In the genomic region with DNA sequence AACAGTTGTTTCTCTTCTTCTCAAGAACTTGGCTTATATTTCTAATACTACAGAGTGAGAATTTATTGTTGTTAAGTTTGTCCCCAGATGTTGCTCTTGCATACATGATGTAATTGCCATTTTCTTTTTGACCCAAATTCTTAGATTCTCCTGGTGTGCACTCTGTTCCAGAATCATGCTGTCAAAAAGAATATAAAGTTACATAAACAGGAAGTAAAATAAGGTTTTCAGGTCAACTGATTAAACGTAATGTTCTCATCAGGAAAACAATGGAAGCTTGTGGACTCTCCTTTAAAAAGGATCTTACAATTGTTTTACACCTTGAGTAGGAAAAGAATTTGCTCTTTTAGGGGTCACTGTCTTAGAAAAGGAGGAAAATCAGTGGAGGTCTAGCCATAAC, we compare ENCODE assay signal across 9 cellular contexts.
DNase-seq lines count a peak whose midpoint lies in the region; ATAC-seq and TF ChIP-seq lines count a peak whose summit lies in the region.
"Had no signal": no experiment of that assay in that cellular context is flagged by ENCODE, and none has a peak within 500 bp of the region (broad histone marks: within the 10 kb centered on the region; RNA-seq: fewer than 3 reads in every experiment).

No MANE protein-coding gene starts in this region.

- no peaks in the 10 kb centered on the region for H3K27me3 Mint-ChIP-seq in activated naive CD4-positive, alpha-beta T cell treated with anti-CD3 and anti-CD28 coated beads for 36 hours (ENCODE audit: low read depth)
- no peaks in the 10 kb centered on the region for H3K27me3 Mint-ChIP-seq in mesothelial cell of epicardium (ENCODE audit: low read depth)

- H4K8ac ChIP-seq in mesendoderm (ENCODE audit: low read depth, low read length), result no peak overlapping the region

- no peaks in the 10 kb centered on the region for H3K9me3 ChIP-seq in breast epithelium
- H3K9me3 ChIP-seq in transverse colon, result no peaks in the 10 kb centered on the region

- H3K4me1 ChIP-seq in breast epithelium (peaks cover 0 to 4% of the 10 kb centered on the region in 2 donors), transverse colon (peaks cover 7 to 28% (median 14%) of the 10 kb centered on the region in 4 donors), mesendoderm (ENCODE audit: control insufficient read depth, low read depth, low read length) (no peaks in the 10 kb centered on the region)

- H3K36me3 ChIP-seq in breast epithelium (no peaks in the 10 kb centered on the region), transverse colon (peaks cover 0 to 13% (median 2%) of the 10 kb centered on the region in 4 donors), mesendoderm (ENCODE audit: control insufficient read depth, insufficient read depth, low read length) (no peaks in the 10 kb centered on the region)

- no peak for DNase-seq in activated naive CD4-positive, alpha-beta T cell treated with anti-CD3 and anti-CD28 coated beads for 36 hours
- no peak for DNase-seq in activated naive CD4-positive, alpha-beta T cell treated with anti-CD3 and anti-CD28 coated beads, Interleukin-2, amount 50 U/mL, for 16 hours
- DNase-seq in breast epithelium (ENCODE audit: low spot score in 2 of 2) (no peak), mesothelial cell of epicardium (ENCODE audit: low spot score in 2 of 2, unreplicated experiment in 2 of 2) (no peak), transverse colon (no peak), mesendoderm (no peak), NCI-H2029 (lab: John Stamatoyannopoulos, UW) (no peak)
- DNase-seq: occipital lobe had no signal

- no peak overlapping the region for H2AK5ac ChIP-seq in mesendoderm (ENCODE audit: low read length)

- H3K56ac ChIP-seq in mesendoderm (ENCODE audit: low read length), result no peak overlapping the region

- CTCF ChIA-PET in activated naive CD4-positive, alpha-beta T cell treated with anti-CD3 and anti-CD28 coated beads for 36 hours (lab: Charles Lee), result interaction anchor here (0.9 kb wide), 1 partner anchor 120 kb away, joined by 3 read pairs; no protein-coding TSS in a partner anchor

- TF ChIP-seq POLR2A in breast epithelium (IDR thresholded peaks at IDR 0.05) (no peak), transverse colon (IDR thresholded peaks at IDR 0.05) (no peak)

- no peak overlapping the region for H3K4ac ChIP-seq in mesendoderm (ENCODE audit: low read depth, low read length)

- H2BK5ac ChIP-seq in mesendoderm (ENCODE audit: low read length), result no peak overlapping the region

- H3K9me3 Mint-ChIP-seq in activated naive CD4-positive, alpha-beta T cell treated with anti-CD3 and anti-CD28 coated beads for 36 hours, result peaks cover 3% of the 10 kb centered on the region
- peaks cover 13% of the 10 kb centered on the region for H3K9me3 Mint-ChIP-seq in mesothelial cell of epicardium

- H3K23ac ChIP-seq in mesendoderm (ENCODE audit: low read length), result no peak overlapping the region

- ATAC-seq in HG03280 (IDR thresholded peaks at IDR 0.05; ENCODE audit: unreplicated experiment), result no peak

- peak overlapping the region; percentile 88 for H3K27ac Mint-ChIP-seq in activated naive CD4-positive, alpha-beta T cell treated with anti-CD3 and anti-CD28 coated beads for 36 hours
- H3K27ac Mint-ChIP-seq in mesothelial cell of epicardium, result peak overlapping the region; percentile 37

- intact Hi-C loops in activated naive CD4-positive, alpha-beta T cell treated with anti-CD3 and anti-CD28 coated beads for 36 hours (cut with micrococcal nuclease), result loop anchor here (2.0 kb wide), 1 partner anchor 121 kb away; the partner anchor contains the start of gene ADAM10
- intact Hi-C loops in breast epithelium (cut with DNase I; ENCODE audit: low total_unique reads) (loop anchor here (5.0 kb wide), 1 partner anchor 305 kb away; no protein-coding TSS in a partner anchor), transverse colon (cut with DNase I; ENCODE audit: low total_unique reads) (no loop called here)

- H3K4me1 Mint-ChIP-seq in activated naive CD4-positive, alpha-beta T cell treated with anti-CD3 and anti-CD28 coated beads for 36 hours (ENCODE audit: low read depth), result peaks cover 38% of the 10 kb centered on the region
- peaks cover 3% of the 10 kb centered on the region for H3K4me1 Mint-ChIP-seq in mesothelial cell of epicardium

- no peak overlapping the region for H2BK120ac ChIP-seq in mesendoderm (ENCODE audit: low read depth, low read length)

- no peak overlapping the region for H3K4me3 Mint-ChIP-seq in activated naive CD4-positive, alpha-beta T cell treated with anti-CD3 and anti-CD28 coated beads for 36 hours
- H3K4me3 Mint-ChIP-seq in mesothelial cell of epicardium, result no peak overlapping the region

- H3K27ac ChIP-seq in breast epithelium (peak overlapping the region; percentile 67 to 75), transverse colon (peak overlapping the region; percentile 63 to 85 (median 70)), mesendoderm (ENCODE audit: low read depth, low read length) (no peak overlapping the region)

- no peaks in the 10 kb centered on the region for H3K79me1 ChIP-seq in mesendoderm (ENCODE audit: low read length)

- no peak for TF ChIP-seq EP300 in transverse colon (IDR thresholded peaks at IDR 0.05; ENCODE audit: low read depth)

- in situ Hi-C loops in transverse colon (cut with MboI; ENCODE audit: low pct_ligation_motif_present in 1 of 4, low pct_unique_long_range_greater_than_20kb in 1 of 4, low sequenced_read_pairs in 3 of 4), result no loop called here

- H4K5ac ChIP-seq in mesendoderm (ENCODE audit: low read length), result no peak overlapping the region

- WGBS in transverse colon (ENCODE audit: low coverage in 1 of 2), 2 donors, result 11 to 36% methylated on average over 1 of the region's 1 CpG
- WGBS in mesendoderm (ENCODE audit: extremely low coverage, insufficient coverage, low lambda C conversion rate), result no CpG with 5 or more reads among the region's 1 CpG

- TF ChIP-seq CTCF in breast epithelium (IDR thresholded peaks at IDR 0.05) (no peak), mesothelial cell of epicardium (IDR thresholded peaks at IDR 0.05; ENCODE audit: unreplicated experiment) (no peak), transverse colon (IDR thresholded peaks at IDR 0.05) (no peak)

- H3K4me2 ChIP-seq in mesendoderm (ENCODE audit: low read length), result no peak overlapping the region

- no peak overlapping the region for H3K18ac ChIP-seq in mesendoderm (ENCODE audit: low read length)

- H3K27me3 ChIP-seq in breast epithelium (no peaks in the 10 kb centered on the region), transverse colon (no peaks in the 10 kb centered on the region), mesendoderm (ENCODE audit: insufficient read depth, low read length, poor library complexity) (no peaks in the 10 kb centered on the region)

- H3K4me3 ChIP-seq in breast epithelium, result no peak overlapping the region
- peak overlapping the region in 1 of 4 donors; percentile 43 for H3K4me3 ChIP-seq in transverse colon
- no peak overlapping the region for H3K4me3 ChIP-seq in mesendoderm (ENCODE audit: low read length)

- H3K36me3 Mint-ChIP-seq in activated naive CD4-positive, alpha-beta T cell treated with anti-CD3 and anti-CD28 coated beads for 36 hours (ENCODE audit: low read depth), result peaks cover 33% of the 10 kb centered on the region
- H3K36me3 Mint-ChIP-seq in mesothelial cell of epicardium, result peaks cover 44% of the 10 kb centered on the region

- H3K79me2 ChIP-seq in mesendoderm (ENCODE audit: control insufficient read depth, insufficient read depth, low read length), result no peaks in the 10 kb centered on the region

- H3K9ac ChIP-seq in mesendoderm (ENCODE audit: low read length), result no peak overlapping the region

- no peak overlapping the region for H2BK15ac ChIP-seq in mesendoderm (replicated peaks; ENCODE audit: low read depth)
